Comparison of ENCODE assay signal across 8 cellular contexts in the genomic region with DNA sequence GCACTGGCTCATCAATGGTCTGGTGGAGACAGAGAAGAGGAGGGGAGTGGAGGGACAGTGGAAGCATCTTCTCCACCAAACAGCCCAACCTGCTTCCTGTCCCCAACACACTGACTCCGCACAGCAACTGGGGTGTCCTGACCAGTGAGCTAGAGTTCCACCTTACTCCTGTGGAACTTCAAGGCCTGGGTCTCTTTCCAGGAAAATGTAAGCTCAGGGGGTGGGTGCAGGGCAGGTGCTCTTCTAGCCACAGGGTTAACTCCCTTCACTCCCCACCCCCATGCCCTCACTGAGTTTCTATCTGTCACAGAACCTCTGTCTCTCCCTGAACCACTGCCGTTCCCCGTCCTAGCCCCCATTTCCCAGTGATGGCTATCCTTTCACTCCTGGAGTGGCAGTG. TPM values are rescaled to one million over a fixed set of nuclear protein-coding genes. Genes with fewer than 3 reads are reported as not detected.
DNase-seq lines count a peak whose midpoint lies in the region; ATAC-seq, FAIRE-seq and TF ChIP-seq lines count a peak whose summit lies in the region.

No MANE protein-coding gene starts in this region.

- no peak for ATAC-seq in naive B cell (ENCODE audit: low read depth in 2 of 2)
- no peak for ATAC-seq in HG03095 (IDR thresholded peaks at IDR 0.05; ENCODE audit: unreplicated experiment)
- ATAC-seq in GM18867 (IDR thresholded peaks at IDR 0.05; ENCODE audit: unreplicated experiment): no peak
- no peak for ATAC-seq in GM21360 (IDR thresholded peaks at IDR 0.05; ENCODE audit: unreplicated experiment)

- no peaks in the 10 kb centered on the region for H3K9me3 ChIP-seq in HUES6 (ENCODE audit: control insufficient read depth, insufficient read depth, low read depth, low read length)

- H3K27me3 ChIP-seq in BJ (ENCODE audit: control insufficient read depth, insufficient read depth, low read length) (no peaks in the 10 kb centered on the region), HUES6 (ENCODE audit: control insufficient read depth, insufficient read depth, low read length) (peaks cover 30% of the 10 kb centered on the region), bronchial epithelial cell (ENCODE audit: control insufficient read depth, insufficient read depth, low read length) (no peaks in the 10 kb centered on the region)

- H3K36me3 ChIP-seq in BJ (ENCODE audit: control insufficient read depth, insufficient read depth, low read length) (peaks cover 3% of the 10 kb centered on the region), HUES6 (ENCODE audit: control insufficient read depth, insufficient read depth, low read length) (no peaks in the 10 kb centered on the region), bronchial epithelial cell (ENCODE audit: control insufficient read depth, insufficient read depth, low read length) (no peaks in the 10 kb centered on the region)

- no peak overlapping the region for H3K9ac ChIP-seq in HUES6 (ENCODE audit: low read length)

- CTCF ChIA-PET in BJ (lab: Yijun Ruan, JAX): interaction anchor here (0.8 to 1.3 kb wide), 2 partner anchors 18 to 110 kb away, joined by 3 read pairs; no protein-coding TSS in a partner anchor

- peak overlapping the region; percentile 90 for H3K4me3 ChIP-seq in BJ (ENCODE audit: low read depth, low read length)
- H3K4me3 ChIP-seq in HUES6 (ENCODE audit: low read depth, low read length): peak overlapping the region; percentile 89
- peak overlapping the region; percentile 63 for H3K4me3 ChIP-seq in bronchial epithelial cell (ENCODE audit: low read depth, low read length)

- POLR2A ChIA-PET in BJ (lab: Charles Lee): interaction anchor here (0.5 to 2.1 kb wide), 2 partner anchors 11 to 724 kb away, joined by 5 to 8 read pairs; a partner anchor contains a TSS

- no peak for TF ChIP-seq CTCF in BJ (IDR thresholded peaks at IDR 0.05; ENCODE audit: insufficient read depth, low read depth, low read length)
- TF ChIP-seq CTCF in bronchial epithelial cell (IDR thresholded peaks at IDR 0.05; ENCODE audit: insufficient read depth, low read length, severe bottlenecking): no peak

- H3K27ac ChIP-seq in HUES6 (ENCODE audit: low read depth, low read length): no peak overlapping the region

- H3K36me3 Mint-ChIP-seq in naive B cell: peaks cover 0 to 2% of the 10 kb centered on the region in 2 donors

- H3K4me3 Mint-ChIP-seq in naive B cell: peak overlapping the region; percentile 90 to 98 (median 94)

- peak overlapping the region; percentile 49 to 93 (median 80) for H3K27ac Mint-ChIP-seq in naive B cell

- FAIRE-seq in bronchial epithelial cell (lab: Jason Lieb, UNC): no peak

- H3K9me3 Mint-ChIP-seq in naive B cell: no peaks in the 10 kb centered on the region

- peaks cover 56 to 87% (median 73%) of the 10 kb centered on the region in 3 donors for H3K4me1 Mint-ChIP-seq in naive B cell

- no peak for DNase-seq in BJ (ENCODE audit: low read depth)
- no peak for DNase-seq in bronchial epithelial cell (ENCODE audit: low read depth)
- DNase-seq in naive B cell: no peak
- no peak for DNase-seq in NCI-H82 treated with DMSO at 0.1 percent for 48 hours (lab: John Stamatoyannopoulos, UW; ENCODE audit: unreplicated experiment)

- H3K4me1 ChIP-seq in HUES6 (ENCODE audit: control insufficient read depth, insufficient read depth, low read length): peaks cover 41% of the 10 kb centered on the region

- no peaks in the 10 kb centered on the region for H3K27me3 Mint-ChIP-seq in naive B cell

RNA-seq across cellular contexts. Expression of a gene that starts 0.9 kb away (rescaled TPM):
- polyA plus RNA-seq in BJ (2011; rRNA removed): 10.4 and 11.6 TPM in 2 replicates
- polyA minus RNA-seq in BJ (2011; rRNA and poly(A)+ RNA removed): 6.8 and 8.9 TPM in 2 replicates
- 7.8 and 8.4 TPM in 2 replicates for total RNA-seq in bronchial epithelial cell
- 10 to 100 TPM in 5 of 6 donors, 1 to 10 TPM in 1; 8.5 to 18.2 (median 13.4) TPM for polyA plus RNA-seq in naive B cell (ENCODE audit: low read depth in 6 of 6)

RNA-seq across cellular contexts. Expression of a gene that starts 11.7 kb away (rescaled TPM):
- 25.7 and 30.1 TPM in 2 replicates for polyA plus RNA-seq in BJ (2011; rRNA removed)
- polyA minus RNA-seq in BJ (2011; rRNA and poly(A)+ RNA removed): 16.2 and 18.8 TPM in 2 replicates
- total RNA-seq in bronchial epithelial cell: 16.8 and 21.8 TPM in 2 replicates
- 10 to 100 TPM; 14.2 to 23.8 (median 18.6) TPM for polyA plus RNA-seq in naive B cell (ENCODE audit: low read depth in 6 of 6)

RNA-seq across cellular contexts. Expression of a gene that starts 52.4 kb away (rescaled TPM):
- polyA plus RNA-seq in BJ (2011; rRNA removed) (37.0 and 67.2 TPM in 2 replicates), naive B cell (ENCODE audit: low read depth in 6 of 6) (10 to 100 TPM; 45.0 to 87.6 (median 55.8) TPM)
- 17.8 and 19.1 TPM in 2 replicates for polyA minus RNA-seq in BJ (2011; rRNA and poly(A)+ RNA removed)
- total RNA-seq in bronchial epithelial cell: 29.2 and 33.5 TPM in 2 replicates

RNA-seq across cellular contexts. Expression of a gene that starts 55.9 kb away (rescaled TPM):
- polyA plus RNA-seq in BJ (2011; rRNA removed): 0.07 TPM in 1 of 2 replicates, not detected in the other
- polyA minus RNA-seq in BJ (2011; rRNA and poly(A)+ RNA removed): 0.19 TPM in 1 of 2 replicates, not detected in the other
- total RNA-seq in bronchial epithelial cell: not detected in 2 replicates
- not detected for polyA plus RNA-seq in naive B cell (ENCODE audit: low read depth in 6 of 6)
